In genomic region chr5:65982635-65983034, GRCh38 we compare ENCODE assay signal across 20 cellular contexts. TPM values are rescaled to one million over a fixed set of nuclear protein-coding genes. Genes with fewer than 3 reads are reported as not detected.
DNase-seq lines count a peak whose midpoint lies in the region; ATAC-seq and TF ChIP-seq lines count a peak whose summit lies in the region.
"Had no signal": no experiment of that assay in that cellular context is flagged by ENCODE, and none has a peak within 500 bp of the region (broad histone marks: within the 10 kb centered on the region; RNA-seq: fewer than 3 reads in every experiment).

No MANE protein-coding gene starts in this region.

- no TSS peak for BruUV-seq in Caco-2 (replicated peaks; lab: Mats Ljungman, UMichigan)

- CTCF ChIA-PET in CD4-positive, alpha-beta T cell (lab: Charles Lee), result no interaction called here
- CTCF ChIA-PET in T-cell (lab: Charles Lee) (no interaction called here), Caco-2 (lab: Charles Lee) (no interaction called here)

- no peak for TF ChIP-seq CTCF in 22Rv1 (IDR thresholded peaks at IDR 0.05)
- no peak for TF ChIP-seq CTCF in CD4-positive, alpha-beta T cell (IDR thresholded peaks at IDR 0.05)
- TF ChIP-seq CTCF in Caco-2 (IDR thresholded peaks at IDR 0.05; ENCODE audit: insufficient read depth in 1 of 2, low read depth in 1 of 2, low read length in 1 of 2, severe bottlenecking in 1 of 2, unreplicated experiment in 1 of 2), result no peak

- H3K4me3 ChIP-seq in Caco-2 (ENCODE audit: low read depth, low read length), result no peak overlapping the region
- H3K4me3 ChIP-seq: ovary, spleen had no signal

- no peaks in the 10 kb centered on the region for H3K9me3 Mint-ChIP-seq in CD4-positive, alpha-beta T cell
- H3K9me3 Mint-ChIP-seq in T-cell (no peaks in the 10 kb centered on the region), immature natural killer cell (no peaks in the 10 kb centered on the region), Caco-2 (ENCODE audit: unreplicated experiment) (no peaks in the 10 kb centered on the region)

- peak overlapping the region; percentile 75 for H3K27ac Mint-ChIP-seq in CD4-positive, alpha-beta T cell
- H3K27ac Mint-ChIP-seq in T-cell, result peak overlapping the region; percentile 51 to 79
- peak overlapping the region in 5 of 6 donors; percentile 6 to 76 (median 43) for H3K27ac Mint-ChIP-seq in immature natural killer cell
- no peak overlapping the region for H3K27ac Mint-ChIP-seq in Caco-2 (ENCODE audit: unreplicated experiment)
- H3K27ac Mint-ChIP-seq: stimulated activated naive B cell treated with anti-CD40 and anti-IgM and Interleukin-4, amounts not matched to agents 10 μg/mL and 1 μg/mL and 100 μg/mL, for 72 hours had no signal

- H3K9me3 ChIP-seq in CD4-positive, alpha-beta T cell (ENCODE audit: control insufficient read depth, low read length), result no peaks in the 10 kb centered on the region
- H3K9me3 ChIP-seq in Caco-2, result no peaks in the 10 kb centered on the region
- H3K9me3 ChIP-seq: ovary, spleen had no signal

- no peaks in the 10 kb centered on the region for H3K4me1 ChIP-seq in Caco-2

- H3K27me3 Mint-ChIP-seq in CD4-positive, alpha-beta T cell, result no peaks in the 10 kb centered on the region
- H3K27me3 Mint-ChIP-seq in T-cell (no peaks in the 10 kb centered on the region), immature natural killer cell (ENCODE audit: low read depth in 3 of 3) (peaks cover 0 to 5% (median 0%) of the 10 kb centered on the region in 3 donors), Caco-2 (ENCODE audit: insufficient read depth, unreplicated experiment) (no peaks in the 10 kb centered on the region)
- H3K27me3 Mint-ChIP-seq: naive B cell; stimulated activated naive B cell treated with anti-CD40 and anti-IgM and Interleukin-4, amounts not matched to agents 10 μg/mL and 1 μg/mL and 100 μg/mL, for 72 hours had no signal

- intact Hi-C loops in CD4-positive, alpha-beta T cell (cut with DNase I, micrococcal nuclease), result no loop called here
- intact Hi-C loops in Caco-2 (cut with micrococcal nuclease; ENCODE audit: unreplicated experiment), result no loop called here

- ATAC-seq in CD4-positive, alpha-beta T cell (ENCODE audit: poor library complexity), result no peak
- no peak for ATAC-seq in T-cell (replicated peaks in 1 of 4)
- ATAC-seq in GM18870 (IDR thresholded peaks at IDR 0.05; ENCODE audit: unreplicated experiment), result no peak
- ATAC-seq: left lobe of liver; stimulated activated naive B cell treated with anti-CD40 and anti-IgM and Interleukin-4, amounts not matched to agents 10 μg/mL and 1 μg/mL and 100 μg/mL, for 72 hours had no signal

- peak overlapping the region; percentile 45 for H3K27ac ChIP-seq in 22Rv1
- H3K27ac ChIP-seq in CD4-positive, alpha-beta T cell (ENCODE audit: low read depth, low read length), result no peak overlapping the region
- H3K27ac ChIP-seq: ovary had no signal

- no peak for DNase-seq in CD4-positive, alpha-beta T cell
- DNase-seq in T-cell (no peak), immature natural killer cell (no peak), pons (ENCODE audit: low spot score) (no peak), Caco-2 (no peak)
- DNase-seq: activated CD4-positive, alpha-beta T cell treated with anti-CD3 and anti-CD28 coated beads, Interleukin-2, amount 50 U/mL, for 1 hour; DMS79; GF-D8; naive B cell; NCI-H1092; NCI-H187 treated with DMSO at 0.1 percent for 48 hours; ovary; RPMI8226; spleen; stimulated activated CD4-positive, alpha-beta T cell treated with anti-CD3 and anti-CD28 coated beads, Interleukin-2, amount 100 ng/mL, for 48 hours; stimulated activated naive B cell treated with anti-CD40 and anti-IgM and Interleukin-4, amounts not matched to agents 10 μg/mL and 1 μg/mL and 100 μg/mL, for 72 hours; T-helper 2 cell had no signal

- peaks cover 84% of the 10 kb centered on the region for H3K4me1 Mint-ChIP-seq in CD4-positive, alpha-beta T cell (ENCODE audit: low read depth)
- H3K4me1 Mint-ChIP-seq in T-cell, result peaks cover 81 to 83% (median 82%) of the 10 kb centered on the region in 3 donors
- peaks cover 88 to 96% of the 10 kb centered on the region in 2 donors for H3K4me1 Mint-ChIP-seq in immature natural killer cell
- H3K4me1 Mint-ChIP-seq in Caco-2 (ENCODE audit: low read depth, unreplicated experiment), result peaks cover 25% of the 10 kb centered on the region

- peaks cover 1% of the 10 kb centered on the region; the same call in 1 of the 2 replicates for H3K36me3 ChIP-seq in Caco-2 (ENCODE audit: control insufficient read depth, insufficient read depth, low read length)
- H3K36me3 ChIP-seq: ovary had no signal

- H3K36me3 Mint-ChIP-seq in CD4-positive, alpha-beta T cell (ENCODE audit: low read depth), result peaks cover 37% of the 10 kb centered on the region
- H3K36me3 Mint-ChIP-seq in T-cell (peaks cover 19% of the 10 kb centered on the region), immature natural killer cell (no peaks in the 10 kb centered on the region), Caco-2 (ENCODE audit: insufficient read depth, unreplicated experiment) (peaks cover 9% of the 10 kb centered on the region)

- POLR2A ChIA-PET in CD4-positive, alpha-beta T cell (lab: Charles Lee), result no interaction called here
- POLR2A ChIA-PET in T-cell (lab: Charles Lee) (no interaction called here), Caco-2 (lab: Charles Lee) (no interaction called here)

- H3K4me3 Mint-ChIP-seq in CD4-positive, alpha-beta T cell, result no peak overlapping the region
- no peak overlapping the region for H3K4me3 Mint-ChIP-seq in T-cell
- H3K4me3 Mint-ChIP-seq in immature natural killer cell, result no peak overlapping the region
- H3K4me3 Mint-ChIP-seq in Caco-2 (ENCODE audit: unreplicated experiment), result no peak overlapping the region
- H3K4me3 Mint-ChIP-seq: naive B cell; stimulated activated naive B cell treated with anti-CD40 and anti-IgM and Interleukin-4, amounts not matched to agents 10 μg/mL and 1 μg/mL and 100 μg/mL, for 72 hours had no signal

- H3K27me3 ChIP-seq in CD4-positive, alpha-beta T cell (ENCODE audit: control insufficient read depth, insufficient read depth, low read length), result no peaks in the 10 kb centered on the region
- no peaks in the 10 kb centered on the region for H3K27me3 ChIP-seq in Caco-2 (replicated peaks; ENCODE audit: control insufficient read depth, insufficient read depth, low read length)
- H3K27me3 ChIP-seq: ovary, spleen had no signal

RNA-seq across cellular contexts. Expression of gene ERBIN, which starts 56.3 kb away (rescaled TPM):
- 10 to 100 TPM; 94.7 to 96.9 TPM for total RNA-seq in CD4-positive, alpha-beta T cell
- 100 to 1,000 TPM; 105 to 125 (median 112) TPM for total RNA-seq in T-cell
- polyA plus RNA-seq in immature natural killer cell, result 10 to 100 TPM; 38.3 to 75.1 (median 40.6) TPM
- total RNA-seq in Caco-2 (2022), result 47.2 and 48.4 TPM in 2 replicates
